In genomic region chr7:153457796-153458195, GRCh38 we compare ENCODE assay signal across 11 cellular contexts.
DNase-seq lines count a peak whose midpoint lies in the region.
"Had no signal": no experiment of that assay in that cellular context is flagged by ENCODE, and none has a peak within 500 bp of the region (broad histone marks: within the 10 kb centered on the region; RNA-seq: fewer than 3 reads in every experiment).

No MANE protein-coding gene starts in this region.

- DNase-seq in NCI-H1092 (lab: John Stamatoyannopoulos, UW) (peak; percentile 19), NCI-H1930 (lab: John Stamatoyannopoulos, UW) (peak; percentile 97 to 98), NCI-H748 treated with DMSO at 0.1 percent for 48 hours (lab: John Stamatoyannopoulos, UW) (peak; percentile 24), retina (peak; percentile 45), cerebellum (ENCODE audit: low spot score) (no peak), CD1c-positive myeloid dendritic cell (ENCODE audit: extremely low spot score) (no peak)
- DNase-seq in effector CD8-positive, alpha-beta T cell (lab: John Stamatoyannopoulos, UW), result no peak
- DNase-seq: CD8-positive, alpha-beta T cell; NCI-H187; NCI-H2227 treated with DMSO at 0.1 percent for 48 hours; NCI-H526 treated with DMSO at 0.1 percent for 48 hours had no signal

Comparison
In these comparisons a context has a peak if more than half of its experiments do, and no peak if none do; other contexts are left out.
1. DNase-seq: peak in NCI-H1092 (single experiment), NCI-H1930 (2 of 2), NCI-H748 treated with DMSO at 0.1 percent for 48 hours (single experiment) and retina (single experiment); none in cerebellum (single experiment), CD1c-positive myeloid dendritic cell (single experiment) and effector CD8-positive, alpha-beta T cell (single experiment).